9 cellular contexts compared by ENCODE assay signal in genomic region chr4:145870155-145871020, GRCh38.
DNase-seq lines count a peak whose midpoint lies in the region; ATAC-seq and TF ChIP-seq lines count a peak whose summit lies in the region.
"Had no signal": no experiment of that assay in that cellular context is flagged by ENCODE, and none has a peak within 500 bp of the region (broad histone marks: within the 10 kb centered on the region; RNA-seq: fewer than 3 reads in every experiment).

No MANE protein-coding gene starts in this region.

- DNase-seq in activated T-helper 1 cell treated with anti-CD3 and anti-CD28 coated beads, Interleukin-12 subunit alpha, Interleukin-12 subunit beta, Interleukin-2, Interleukin-4 antibody, amounts not matched to agents 30 ng/mL and 10 ng/mL and 1 ng/mL, durations not matched to agents 14 hours and 24 hours and 36 hours (ENCODE audit: low spot score) = no peak
- DNase-seq in progenitor cell of endocrine pancreas (ENCODE audit: low spot score, unreplicated experiment) (no peak), WERI-Rb-1 (no peak), NCI-H2227 (lab: John Stamatoyannopoulos, UW; ENCODE audit: unreplicated experiment) (no peak), NK-92 (lab: John Stamatoyannopoulos, UW; ENCODE audit: unreplicated experiment) (no peak)
- DNase-seq: amniotic stem cell, NCI-H748 treated with DMSO at 0.1 percent for 48 hours had no signal

- peak overlapping the region; percentile 24 for H3K27ac Mint-ChIP-seq in activated T-helper 1 cell treated with anti-CD3 and anti-CD28 coated beads, Interleukin-12 subunit alpha, Interleukin-12 subunit beta, Interleukin-2, Interleukin-4 antibody, amounts not matched to agents 30 ng/mL and 10 ng/mL and 1 ng/mL, durations not matched to agents 14 hours and 24 hours and 36 hours
- H3K27ac Mint-ChIP-seq in progenitor cell of endocrine pancreas = peak overlapping the region; percentile 76

- no peaks in the 10 kb centered on the region for H3K27me3 ChIP-seq in WERI-Rb-1 (ENCODE audit: insufficient read depth, low read depth, severe bottlenecking)

- H3K27ac ChIP-seq in WERI-Rb-1 = no peak overlapping the region

- H3K9me3 Mint-ChIP-seq in activated T-helper 1 cell treated with anti-CD3 and anti-CD28 coated beads, Interleukin-12 subunit alpha, Interleukin-12 subunit beta, Interleukin-2, Interleukin-4 antibody, amounts not matched to agents 30 ng/mL and 10 ng/mL and 1 ng/mL, durations not matched to agents 14 hours and 24 hours and 36 hours = no peaks in the 10 kb centered on the region
- no peaks in the 10 kb centered on the region for H3K9me3 Mint-ChIP-seq in progenitor cell of endocrine pancreas (ENCODE audit: low read depth)

- H3K4me1 Mint-ChIP-seq in activated T-helper 1 cell treated with anti-CD3 and anti-CD28 coated beads, Interleukin-12 subunit alpha, Interleukin-12 subunit beta, Interleukin-2, Interleukin-4 antibody, amounts not matched to agents 30 ng/mL and 10 ng/mL and 1 ng/mL, durations not matched to agents 14 hours and 24 hours and 36 hours (ENCODE audit: low read depth) = peaks cover 36% of the 10 kb centered on the region
- no peaks in the 10 kb centered on the region for H3K4me1 Mint-ChIP-seq in progenitor cell of endocrine pancreas (ENCODE audit: low read depth)

- peaks cover 15% of the 10 kb centered on the region for H3K36me3 ChIP-seq in WERI-Rb-1

- ATAC-seq in GM19035 (IDR thresholded peaks at IDR 0.05; ENCODE audit: unreplicated experiment) = peak; percentile 44
- ATAC-seq in HG02588 (IDR thresholded peaks at IDR 0.05; ENCODE audit: unreplicated experiment) = peak; percentile 38

- no peaks in the 10 kb centered on the region for H3K27me3 Mint-ChIP-seq in activated T-helper 1 cell treated with anti-CD3 and anti-CD28 coated beads, Interleukin-12 subunit alpha, Interleukin-12 subunit beta, Interleukin-2, Interleukin-4 antibody, amounts not matched to agents 30 ng/mL and 10 ng/mL and 1 ng/mL, durations not matched to agents 14 hours and 24 hours and 36 hours (ENCODE audit: insufficient read depth)
- H3K27me3 Mint-ChIP-seq in progenitor cell of endocrine pancreas = no peaks in the 10 kb centered on the region

- TF ChIP-seq CTCF in progenitor cell of endocrine pancreas (IDR thresholded peaks at IDR 0.05; ENCODE audit: unreplicated experiment) (no peak), WERI-Rb-1 (IDR thresholded peaks at IDR 0.05; ENCODE audit: low read depth, low read length) (no peak)

- no peak overlapping the region for H3K4me3 Mint-ChIP-seq in activated T-helper 1 cell treated with anti-CD3 and anti-CD28 coated beads, Interleukin-12 subunit alpha, Interleukin-12 subunit beta, Interleukin-2, Interleukin-4 antibody, amounts not matched to agents 30 ng/mL and 10 ng/mL and 1 ng/mL, durations not matched to agents 14 hours and 24 hours and 36 hours
- no peak overlapping the region for H3K4me3 Mint-ChIP-seq in progenitor cell of endocrine pancreas (ENCODE audit: low read depth)

- H3K36me3 Mint-ChIP-seq in activated T-helper 1 cell treated with anti-CD3 and anti-CD28 coated beads, Interleukin-12 subunit alpha, Interleukin-12 subunit beta, Interleukin-2, Interleukin-4 antibody, amounts not matched to agents 30 ng/mL and 10 ng/mL and 1 ng/mL, durations not matched to agents 14 hours and 24 hours and 36 hours (ENCODE audit: low read depth) = peaks cover 11% of the 10 kb centered on the region
- H3K36me3 Mint-ChIP-seq in progenitor cell of endocrine pancreas (ENCODE audit: insufficient read depth) = peaks cover 20% of the 10 kb centered on the region

- no peaks in the 10 kb centered on the region for H3K9me3 ChIP-seq in WERI-Rb-1 (ENCODE audit: severe bottlenecking)

- intact Hi-C loops in activated T-helper 1 cell treated with anti-CD3 and anti-CD28 coated beads, Interleukin-12 subunit alpha, Interleukin-12 subunit beta, Interleukin-2, Interleukin-4 antibody, amounts not matched to agents 30 ng/mL and 10 ng/mL and 1 ng/mL, durations not matched to agents 14 hours and 24 hours and 36 hours (cut with micrococcal nuclease) = no loop called here

- H3K4me3 ChIP-seq in WERI-Rb-1 (ENCODE audit: low read depth, low read length) = no peak overlapping the region
